Comparison of ENCODE assay signal across 22 cellular contexts in the genomic region with DNA sequence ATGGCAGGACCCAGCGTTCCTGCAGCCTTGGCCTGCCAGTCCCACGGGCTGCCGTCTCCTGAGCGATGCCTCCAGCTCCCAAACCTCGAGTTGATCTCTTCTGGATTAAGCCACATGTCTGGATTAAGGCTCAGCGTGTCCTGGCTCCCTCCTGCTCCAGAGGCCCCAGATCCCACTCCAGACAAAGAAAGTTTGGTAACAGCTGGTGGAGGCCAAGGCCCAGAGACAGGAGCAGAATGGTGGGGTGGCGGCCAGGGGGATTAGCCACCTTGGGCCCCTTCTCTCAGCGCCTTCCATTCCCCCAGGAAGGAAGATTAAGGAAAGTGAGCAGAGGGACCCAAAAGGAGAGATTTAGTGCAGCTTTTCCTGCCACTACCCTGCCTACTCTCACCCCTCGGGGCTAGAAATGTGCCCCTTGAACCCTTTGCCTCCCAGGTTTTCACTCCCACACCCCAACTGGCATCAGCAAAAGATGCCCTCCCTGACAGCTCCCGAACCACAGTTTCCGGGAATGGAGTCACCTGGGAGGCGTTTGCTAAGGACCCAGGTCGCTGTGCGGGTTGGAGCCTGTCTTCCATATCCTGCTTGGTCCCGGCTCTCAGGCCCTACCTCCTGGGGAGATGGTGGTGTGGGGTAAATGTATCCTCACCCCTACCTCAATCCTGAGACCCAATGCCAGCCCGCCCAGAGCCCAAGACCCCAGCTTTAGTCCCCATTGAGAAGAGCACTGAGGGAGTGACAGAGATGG. TPM values are rescaled to one million over a fixed set of nuclear protein-coding genes. Genes with fewer than 3 reads are reported as not detected.
DNase-seq lines count a peak whose midpoint lies in the region; ATAC-seq, FAIRE-seq and TF ChIP-seq lines count a peak whose summit lies in the region.
"Had no signal": no experiment of that assay in that cellular context is flagged by ENCODE, and none has a peak within 500 bp of the region (broad histone marks: within the 10 kb centered on the region; RNA-seq: fewer than 3 reads in every experiment).

No MANE protein-coding gene starts in this region.

- no peak overlapping the region for H3K23ac ChIP-seq in neuronal stem cell (ENCODE audit: low read depth, low read length, poor library complexity)

- H2AFZ ChIP-seq in mammary epithelial cell (ENCODE audit: low read depth, low read length), result peak overlapping the region; percentile 49
- no peak overlapping the region for H2AFZ ChIP-seq in neuronal stem cell (ENCODE audit: low read length)

- H3K14ac ChIP-seq in neuronal stem cell (ENCODE audit: low read length), result peak overlapping the region; percentile 25

- intact Hi-C loops in mammary epithelial cell (cut with micrococcal nuclease), result no loop called here

- no peak overlapping the region for H4K8ac ChIP-seq in neuronal stem cell (ENCODE audit: low read depth, low read length)

- no peak overlapping the region for H3K4ac ChIP-seq in neuronal stem cell (ENCODE audit: low read length)

- no peak overlapping the region for H2AK5ac ChIP-seq in neuronal stem cell (ENCODE audit: low read depth, low read length)

- TF ChIP-seq POLR2A in A549 (IDR thresholded peaks at IDR 0.05; ENCODE audit: low read length), result no peak

- H4K20me1 ChIP-seq in mammary epithelial cell (ENCODE audit: insufficient read depth, low read length), result no peaks in the 10 kb centered on the region

- no peak overlapping the region for H2BK15ac ChIP-seq in neuronal stem cell (ENCODE audit: low read length)

- no TSS peak for BruUV-seq in mammary epithelial cell (replicated peaks; lab: Mats Ljungman, UMichigan)

- ATAC-seq in A549 (no peak), HG03439 (IDR thresholded peaks at IDR 0.05; ENCODE audit: unreplicated experiment) (no peak), HG02610 (IDR thresholded peaks at IDR 0.05; ENCODE audit: unreplicated experiment) (no peak), WTC11 (no peak)

- H3K18ac ChIP-seq in neuronal stem cell (ENCODE audit: low read length), result peak overlapping the region; percentile 46

- CTCF ChIA-PET in A549 (lab: Yijun Ruan, JAX), result interaction anchor here (0.6 to 1.4 kb wide), 8 partner anchors 10 to 395 kb away, joined by 3 to 6 read pairs (median 3); no protein-coding TSS in a partner anchor
- CTCF ChIA-PET in mammary epithelial cell (lab: Charles Lee; ENCODE audit: low non-redundant PET), result no interaction called here
- CTCF ChIA-PET in WTC11 (lab: Charles Lee), result interaction anchor here (0.5 to 1.5 kb wide), 2 partner anchors 22 to 292 kb away, joined by 4 read pairs; no protein-coding TSS in a partner anchor

- H2BK12ac ChIP-seq in neuronal stem cell (ENCODE audit: low read length), result no peak overlapping the region

- H3K4me3 ChIP-seq in A549 (no peak overlapping the region), mammary epithelial cell (replicated peaks in 1 of 3; ENCODE audit: insufficient read depth in 1 of 3, low read depth in 2 of 3, low read length in 3 of 3) (no peak overlapping the region), neuronal stem cell (ENCODE audit: low read length in 2 of 2) (no peak overlapping the region)
- H3K4me3 ChIP-seq: MG63 had no signal

- H3K79me1 ChIP-seq in neuronal stem cell (ENCODE audit: low read depth, low read length), result peaks cover 1% of the 10 kb centered on the region

- no peaks in the 10 kb centered on the region for H3K27me3 Mint-ChIP-seq in WTC11 (ENCODE audit: low read depth)

- POLR2A ChIA-PET in A549 (lab: Yijun Ruan, JAX) (interaction anchor here (0.6 kb wide), 1 partner anchor 207 kb away, joined by 8 read pairs; no protein-coding TSS in a partner anchor), WTC11 (lab: Charles Lee) (no interaction called here)

- WGBS in A549 (ENCODE audit: missing lambda C conversion rate), result 89% methylated on average over 5 of the region's 16 CpGs
- 65% methylated on average over 15 of the region's 16 CpGs for WGBS in mammary epithelial cell (ENCODE audit: low coverage, missing lambda C conversion rate)
- no CpG with 5 or more reads among the region's 16 CpGs for WGBS in neuronal stem cell (ENCODE audit: extremely low coverage in 2 of 2, insufficient read length in 2 of 2, insufficient replicate concordance in 1 of 2), 2 donors

- no peaks in the 10 kb centered on the region for H3K9me3 Mint-ChIP-seq in WTC11

- H3K4me1 Mint-ChIP-seq in WTC11, result peaks cover 6% of the 10 kb centered on the region

- H2BK5ac ChIP-seq in neuronal stem cell (ENCODE audit: low read length), result no peak overlapping the region

- H3K27ac ChIP-seq in A549, result peak overlapping the region; percentile 74 to 93
- H3K27ac ChIP-seq in mammary epithelial cell (ENCODE audit: insufficient read depth, low read depth, low read length), result no peak overlapping the region
- H3K27ac ChIP-seq in neuronal stem cell (replicated peaks; ENCODE audit: low read length), result no peak overlapping the region

- H2BK120ac ChIP-seq in neuronal stem cell (ENCODE audit: low read depth, low read length), result no peak overlapping the region

- FAIRE-seq in A549 (lab: Jason Lieb, UNC), result no peak
- FAIRE-seq: H54, RCC 7860 had no signal

- no peaks in the 10 kb centered on the region for H3K9me3 ChIP-seq in A549
- no peaks in the 10 kb centered on the region for H3K9me3 ChIP-seq in mammary epithelial cell (replicated peaks; ENCODE audit: insufficient read depth, low read length)
- no peaks in the 10 kb centered on the region for H3K9me3 ChIP-seq in neuronal stem cell (replicated peaks in 1 of 2; ENCODE audit: control insufficient read depth in 2 of 2, insufficient read depth in 1 of 2, low read depth in 1 of 2, low read length in 2 of 2)
- H3K9me3 ChIP-seq: MG63 had no signal

- no peaks in the 10 kb centered on the region for H3K79me2 ChIP-seq in mammary epithelial cell (ENCODE audit: insufficient read depth, low read length)

- TF ChIP-seq CTCF in A549 (IDR thresholded peaks at IDR 0.05), result no peak
- no peak for TF ChIP-seq CTCF in mammary epithelial cell (conservative IDR thresholded peaks at IDR 0.05 in 1 of 2, IDR thresholded peaks at IDR 0.05 in 1 of 2; ENCODE audit: extremely low read depth in 1 of 2, insufficient read depth in 1 of 2, low read depth in 1 of 2, low read length in 2 of 2)
- TF ChIP-seq CTCF in WTC11 (IDR thresholded peaks at IDR 0.05), result no peak

- H4K91ac ChIP-seq in neuronal stem cell (ENCODE audit: low read depth, low read length, poor library complexity), result no peak overlapping the region

- H3K36me3 ChIP-seq in mammary epithelial cell (ENCODE audit: insufficient read depth, low read length), result no peaks in the 10 kb centered on the region
- H3K36me3 ChIP-seq in neuronal stem cell (replicated peaks in 1 of 2; ENCODE audit: control insufficient read depth in 2 of 2, insufficient read depth in 2 of 2, low read length in 2 of 2), result no peaks in the 10 kb centered on the region
- H3K36me3 ChIP-seq: MG63 had no signal

- H3K9ac ChIP-seq in mammary epithelial cell (ENCODE audit: insufficient read depth, low read length) (no peak overlapping the region), neuronal stem cell (ENCODE audit: low read depth, low read length, poor library complexity) (no peak overlapping the region)

- no peak overlapping the region for H3K27ac Mint-ChIP-seq in WTC11

- H3K4me3 Mint-ChIP-seq in WTC11, result no peak overlapping the region
- H3K4me3 Mint-ChIP-seq: CD14-positive monocyte had no signal

- in situ Hi-C loops in mammary epithelial cell (cut with MboI; ENCODE audit: low sequenced_read_pairs in 2 of 2), result no loop called here

- H3K4me1 ChIP-seq in A549 (peaks cover 73% of the 10 kb centered on the region), mammary epithelial cell (ENCODE audit: insufficient read depth, low read length) (peaks cover 7% of the 10 kb centered on the region), neuronal stem cell (ENCODE audit: control insufficient read depth in 2 of 2, insufficient read depth in 1 of 2, low read depth in 1 of 2, low read length in 2 of 2) (peaks cover 2 to 10% of the 10 kb centered on the region in 2 donors)

- no peaks in the 10 kb centered on the region for H3K27me3 ChIP-seq in mammary epithelial cell (ENCODE audit: insufficient read depth, low read length)
- H3K27me3 ChIP-seq in neuronal stem cell (ENCODE audit: control insufficient read depth in 3 of 3, insufficient read depth in 3 of 3, low read depth in 1 of 3, low read length in 3 of 3), result peaks cover 0 to 53% (median 0%) of the 10 kb centered on the region in 3 experiments
- H3K27me3 ChIP-seq: MG63 had no signal

- TF ChIP-seq RAD21 in A549 (conservative IDR thresholded peaks at IDR 0.05 in 1 of 2, IDR thresholded peaks at IDR 0.05 in 1 of 2), result no peak

- DNase-seq in A549 (ENCODE audit: low read depth in 1 of 2, low spot score in 1 of 2), result no peak
- peak; percentile 98 for DNase-seq in NCI-H82 (lab: John Stamatoyannopoulos, UW)
- peak; percentile 10 for DNase-seq in mammary epithelial cell
- no peak for DNase-seq in neuronal stem cell (ENCODE audit: low spot score)
- no peak for DNase-seq in WTC11 (ENCODE audit: low spot score)
- DNase-seq in kidney glomerular epithelial cell (lab: John Stamatoyannopoulos, UW), result no peak
- DNase-seq: EL; Kasumi-1; MG63; NCI-H1417; NCI-H1694 treated with DMSO at 0.1 percent for 48 hours; NCI-H2081 treated with DMSO at 0.1 percent for 48 hours; NCI-H446 treated with DMSO at 0.1 percent for 48 hours; NK-92 treated with Interleukin-12 subunit alpha and Interleukin-12 subunit beta, amount 100 ng/mL, for 24 hours; Right ventricle myocardium superior had no signal

- dilution Hi-C loops in mammary epithelial cell (cut with HindIII; ENCODE audit: low sequenced_read_pairs), result loop anchor here (5.0 kb wide), 1 partner anchor 57 kb away; no protein-coding TSS in a partner anchor

- no peak for TF ChIP-seq EP300 in A549 (IDR thresholded peaks at IDR 0.05)

- H3K4me2 ChIP-seq in A549, result no peak overlapping the region
- no peak overlapping the region for H3K4me2 ChIP-seq in mammary epithelial cell (ENCODE audit: insufficient read depth, low read depth, low read length)
- no peak overlapping the region for H3K4me2 ChIP-seq in neuronal stem cell (ENCODE audit: insufficient read depth, low read length, poor library complexity, severe bottlenecking)

- no peaks in the 10 kb centered on the region for H3K36me3 Mint-ChIP-seq in WTC11
- H3K36me3 Mint-ChIP-seq: CD14-positive monocyte had no signal

TF ChIP-seq in WTC11, 78 proteins besides CTCF, POLR2A, EP300 and RAD21 (continues in another document):
- no peak for TF ChIP-seq ESRRA (CRISPR knock-in tag; IDR thresholded peaks at IDR 0.05; ENCODE audit: borderline replicate concordance)

RNA-seq across cellular contexts. Expression of gene SPDEF, which starts 6.9 kb away (rescaled TPM):
- 5.4 and 6.2 TPM in 2 replicates for polyA plus RNA-seq in A549 (2011; rRNA removed)
- 4.3 and 6.3 TPM in 2 replicates for polyA plus RNA-seq in A549 (2012; cell fraction: cytosol; rRNA removed)
- polyA plus RNA-seq in A549 (2012; cell fraction: nucleus; rRNA removed), result 4.7 and 7.5 TPM in 2 replicates
- polyA plus RNA-seq in A549 (2017; fragmentation: RNase III; extraction: RNeasy Plus Mini Kit Qiagen cat#74134 plus additional on column Dnase treatment), result 2.2 to 4.3 TPM (median 3.7 TPM) in 3 replicates
- 4.3 and 7.2 TPM in 2 replicates for polyA minus RNA-seq in A549 (2011; rRNA and poly(A)+ RNA removed)
- under 1 TPM in 1 of 2 donors, not detected in 1; 0.16 TPM for total RNA-seq in mammary epithelial cell
- polyA plus RNA-seq in mammary epithelial cell, result not detected
- not detected for polyA minus RNA-seq in mammary epithelial cell
- polyA plus RNA-seq in neuronal stem cell (2013, experiment 1 of 2), result 0.18 TPM
- 0.18 TPM for polyA plus RNA-seq in neuronal stem cell (2013, experiment 2 of 2)
- 0.44 to 0.72 TPM (median 0.50 TPM) in 3 replicates for total RNA-seq in WTC11 (2021)
- total RNA-seq: A172, Right ventricle myocardium superior, SK-MEL-5 had no signal
- polyA plus RNA-seq: CD14-positive monocyte had no signal

Comparison
In these comparisons a context has a peak if more than half of its experiments do, and no peak if none do; other contexts are left out.
1. DNase-seq: peak in NCI-H82 (single experiment) and mammary epithelial cell (single experiment); none in A549 (0 of 2), neuronal stem cell (single experiment), WTC11 (single experiment) and kidney glomerular epithelial cell (single experiment).
2. H3K27ac ChIP-seq: peak in A549 (2 of 2); none in mammary epithelial cell (single experiment) and neuronal stem cell (single experiment).